28 cellular contexts compared by ENCODE assay signal in the genomic region with DNA sequence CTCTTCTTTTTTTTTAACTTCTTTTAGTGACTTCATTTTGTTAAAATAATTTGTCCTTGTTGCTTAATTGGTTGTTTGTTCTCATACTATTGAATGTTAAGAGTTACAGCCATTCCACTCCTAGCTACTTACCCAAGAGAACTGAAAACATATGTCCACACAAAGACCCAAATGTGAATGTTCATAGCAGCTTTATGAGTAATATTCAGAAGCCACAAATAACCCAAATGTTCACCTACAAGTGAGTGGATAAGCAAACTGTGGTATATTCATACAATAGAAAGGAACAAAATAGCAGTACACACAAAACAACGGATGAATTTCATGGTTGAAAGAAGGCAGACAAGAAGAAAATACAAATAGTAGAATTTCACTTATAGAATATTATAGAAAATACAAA. TPM values are rescaled to one million over a fixed set of nuclear protein-coding genes. Genes with fewer than 3 reads are reported as not detected.
"Had no signal": no experiment of that assay in that cellular context is flagged by ENCODE, and none has a peak within 500 bp of the region (broad histone marks: within the 10 kb centered on the region; RNA-seq: fewer than 3 reads in every experiment).

No MANE protein-coding gene starts in this region.

- H3K27me3 ChIP-seq: brain microvascular endothelial cell, colonic mucosa, foreskin keratinocyte, hepatocyte, pancreas, right lobe of liver, testis, upper lobe of left lung had no signal

- H3K9me3 ChIP-seq: colonic mucosa, lower lobe of right lung, pancreas, right lobe of liver, testis, upper lobe of left lung had no signal

- H3K27ac Mint-ChIP-seq: activated T-helper 2 cell treated with anti-CD3 and anti-CD28 coated beads, Interferon-gamma antibody, Interleukin-2, Interleukin-4, amounts not matched to agents 10 μg/mL and 5 μg/mL and 100 μg/mL, durations not matched to agents 14 hours and 24 hours and 36 hours; endodermal cell had no signal

- H3K4me1 Mint-ChIP-seq: endodermal cell; naive thymus-derived CD8-positive, alpha-beta T cell had no signal

- H3K9me3 Mint-ChIP-seq: activated T-helper 2 cell treated with anti-CD3 and anti-CD28 coated beads, Interferon-gamma antibody, Interleukin-2, Interleukin-4, amounts not matched to agents 10 μg/mL and 5 μg/mL and 100 μg/mL, durations not matched to agents 14 hours and 24 hours and 36 hours; endodermal cell; naive thymus-derived CD8-positive, alpha-beta T cell had no signal

- H3K36me3 ChIP-seq: brain microvascular endothelial cell, colonic mucosa, lower lobe of right lung, pancreas, right lobe of liver, upper lobe of left lung had no signal

- DNase-seq: activated CD4-positive, alpha-beta T cell treated with anti-CD3 and anti-CD28 coated beads, Interleukin-2, amount 50 U/mL, for 4 hours; activated CD4-positive, CD25-positive, alpha-beta regulatory T cell treated with anti-CD3 and anti-CD28 coated beads, Interleukin-2, amount 50 U/mL, for 72 hours; activated naive CD4-positive, alpha-beta T cell treated with Interleukin-2 at 50 U/mL for 16 hours; activated T-cell treated with anti-CD3 and anti-CD28 coated beads for 4 hours; aorta; brain microvascular endothelial cell; central memory CD4-positive, alpha-beta T cell; colonic mucosa; endodermal cell; foreskin keratinocyte; islet precursor cell; left colon; lower lobe of right lung; naive thymus-derived CD8-positive, alpha-beta T cell; pancreas; right lobe of liver; small intestine; stimulated activated CD4-positive, alpha-beta T cell treated with anti-CD3 and anti-CD28 coated beads, Interleukin-15, amount 100 ng/mL, for 24 hours; stimulated activated CD4-positive, alpha-beta T cell treated with anti-CD3 and anti-CD28 coated beads, Interleukin-2, amount 100 ng/mL, for 48 hours; T-helper 2 cell; testis; upper lobe of left lung had no signal

- ATAC-seq: foreskin keratinocyte; left colon; lower lobe of right lung; naive thymus-derived CD8-positive, alpha-beta T cell; pancreas; right lobe of liver had no signal

- H3K4me3 Mint-ChIP-seq: endodermal cell; naive thymus-derived CD8-positive, alpha-beta T cell had no signal

- H3K27ac ChIP-seq: brain microvascular endothelial cell, colonic mucosa, epithelial cell of prostate, foreskin keratinocyte, hepatocyte, lower lobe of right lung, pancreas, right lobe of liver, testis, upper lobe of left lung, VCaP had no signal

- H3K4me1 ChIP-seq: colonic mucosa, foreskin keratinocyte, lower lobe of right lung, pancreas, right lobe of liver, testis, upper lobe of left lung had no signal

- H3K4me3 ChIP-seq: colonic mucosa, hepatocyte, lower lobe of right lung, pancreas, right lobe of liver, testis, upper lobe of left lung had no signal

RNA-seq across cellular contexts. Expression of a gene that starts 1.4 kb away (rescaled TPM):
- total RNA-seq: activated T-helper 2 cell treated with anti-CD3 and anti-CD28 coated beads, Interferon-gamma antibody, Interleukin-2, Interleukin-4, amounts not matched to agents 10 μg/mL and 5 μg/mL and 100 μg/mL, durations not matched to agents 14 hours and 24 hours and 36 hours; aorta; colonic mucosa; endodermal cell; fibroblast of lung; foreskin keratinocyte; hepatocyte; left colon; lower lobe of right lung; mesenteric fat pad; naive thymus-derived CD8-positive, alpha-beta T cell; pancreas; right lobe of liver; testis; upper lobe of left lung had no signal

RNA-seq across cellular contexts. Expression of a gene that starts 9.4 kb away (rescaled TPM):
- total RNA-seq: activated T-helper 2 cell treated with anti-CD3 and anti-CD28 coated beads, Interferon-gamma antibody, Interleukin-2, Interleukin-4, amounts not matched to agents 10 μg/mL and 5 μg/mL and 100 μg/mL, durations not matched to agents 14 hours and 24 hours and 36 hours; aorta; colonic mucosa; endodermal cell; fibroblast of lung; foreskin keratinocyte; hepatocyte; left colon; lower lobe of right lung; mesenteric fat pad; naive thymus-derived CD8-positive, alpha-beta T cell; pancreas; right lobe of liver; testis; upper lobe of left lung had no signal

RNA-seq across cellular contexts. Expression of a gene that starts 28.8 kb away (rescaled TPM):
- total RNA-seq: activated T-helper 2 cell treated with anti-CD3 and anti-CD28 coated beads, Interferon-gamma antibody, Interleukin-2, Interleukin-4, amounts not matched to agents 10 μg/mL and 5 μg/mL and 100 μg/mL, durations not matched to agents 14 hours and 24 hours and 36 hours; aorta; colonic mucosa; endodermal cell; fibroblast of lung; foreskin keratinocyte; hepatocyte; left colon; lower lobe of right lung; mesenteric fat pad; naive thymus-derived CD8-positive, alpha-beta T cell; pancreas; right lobe of liver; upper lobe of left lung had no signal

RNA-seq across cellular contexts. Expression of a gene that starts 45.2 kb away (rescaled TPM):
- total RNA-seq: activated T-helper 2 cell treated with anti-CD3 and anti-CD28 coated beads, Interferon-gamma antibody, Interleukin-2, Interleukin-4, amounts not matched to agents 10 μg/mL and 5 μg/mL and 100 μg/mL, durations not matched to agents 14 hours and 24 hours and 36 hours; aorta; colonic mucosa; endodermal cell; fibroblast of lung; foreskin keratinocyte; hepatocyte; left colon; lower lobe of right lung; mesenteric fat pad; naive thymus-derived CD8-positive, alpha-beta T cell; pancreas; right lobe of liver; testis; upper lobe of left lung had no signal
